Comparison of ENCODE assay signal across 29 cellular contexts in the genomic region with DNA sequence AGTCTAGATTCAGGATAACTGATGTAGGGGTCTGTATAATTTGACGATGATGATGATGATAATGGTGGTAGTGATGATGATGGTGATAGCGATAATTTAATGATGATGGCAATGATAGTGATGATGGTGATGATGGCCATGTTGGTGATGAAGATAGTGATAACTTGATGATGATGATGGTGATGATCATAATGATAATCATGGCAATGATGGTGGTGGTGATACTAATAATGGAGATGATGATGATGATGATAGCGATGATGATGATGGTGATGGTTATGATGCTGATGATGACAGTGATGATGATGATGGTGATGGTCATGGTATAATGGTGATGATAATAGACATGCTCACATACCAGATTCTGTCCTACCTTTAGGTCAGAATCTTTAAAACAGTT.
"Had no signal": no experiment of that assay in that cellular context is flagged by ENCODE, and none has a peak within 500 bp of the region (broad histone marks: within the 10 kb centered on the region; RNA-seq: fewer than 3 reads in every experiment).

No MANE protein-coding gene starts in this region.

- H3K9me3 ChIP-seq: colonic mucosa, esophagus muscularis mucosa, esophagus squamous epithelium, gastrocnemius medialis, gastroesophageal sphincter, heart left ventricle, heart right ventricle had no signal

- H3K4me3 ChIP-seq: colonic mucosa, coronary artery, dorsolateral prefrontal cortex, esophagus muscularis mucosa, esophagus squamous epithelium, gastrocnemius medialis, gastroesophageal sphincter, heart left ventricle, heart right ventricle had no signal

- H3K27ac Mint-ChIP-seq: dendritic cell treated with granulocyte-macrophage colony-stimulating factor and Interleukin-4, amounts not matched to agents 40 ng/mL and 50 ng/mL, for 4 days; effector memory CD8-positive, alpha-beta T cell; endodermal cell had no signal

- H3K4me1 ChIP-seq: colonic mucosa, esophagus muscularis mucosa, esophagus squamous epithelium, foreskin keratinocyte, gastrocnemius medialis, gastroesophageal sphincter, heart left ventricle, heart right ventricle had no signal

- FAIRE-seq: colon, endometrium, endothelial cell of umbilical vein, frontal cortex had no signal

- H3K27ac ChIP-seq: colonic mucosa, coronary artery, dorsolateral prefrontal cortex, epithelial cell of prostate, esophagus muscularis mucosa, esophagus squamous epithelium, foreskin keratinocyte, gastrocnemius medialis, gastroesophageal sphincter, heart left ventricle, heart right ventricle had no signal

- DNase-seq: colonic mucosa; cortex of kidney; dermis blood vessel endothelial cell; dorsolateral prefrontal cortex; effector CD4-positive, alpha-beta T cell; effector CD8-positive, alpha-beta T cell; effector memory CD4-positive, alpha-beta T cell; effector memory CD8-positive, alpha-beta T cell; endodermal cell; erythroblast; esophagus squamous epithelium; foreskin fibroblast; foreskin keratinocyte; foreskin melanocyte; gastrocnemius medialis; glutamatergic neuron; head of caudate nucleus; heart left ventricle; heart right ventricle had no signal

- H3K36me3 ChIP-seq: colonic mucosa, esophagus muscularis mucosa, esophagus squamous epithelium, gastrocnemius medialis, gastroesophageal sphincter, heart left ventricle, heart right ventricle had no signal

- H3K4me3 Mint-ChIP-seq: dendritic cell treated with granulocyte-macrophage colony-stimulating factor and Interleukin-4, amounts not matched to agents 40 ng/mL and 50 ng/mL, for 4 days; effector memory CD8-positive, alpha-beta T cell; endodermal cell had no signal

- H3K27me3 ChIP-seq: colonic mucosa, foreskin keratinocyte had no signal

- ATAC-seq: effector memory CD8-positive, alpha-beta T cell; esophagus mucosa; foreskin keratinocyte; gastrocnemius medialis; gastroesophageal sphincter; heart left ventricle; heart right ventricle had no signal

- H3K9me3 Mint-ChIP-seq: dendritic cell treated with granulocyte-macrophage colony-stimulating factor and Interleukin-4, amounts not matched to agents 40 ng/mL and 50 ng/mL, for 4 days; effector memory CD8-positive, alpha-beta T cell; endodermal cell had no signal
